In the genomic region with DNA sequence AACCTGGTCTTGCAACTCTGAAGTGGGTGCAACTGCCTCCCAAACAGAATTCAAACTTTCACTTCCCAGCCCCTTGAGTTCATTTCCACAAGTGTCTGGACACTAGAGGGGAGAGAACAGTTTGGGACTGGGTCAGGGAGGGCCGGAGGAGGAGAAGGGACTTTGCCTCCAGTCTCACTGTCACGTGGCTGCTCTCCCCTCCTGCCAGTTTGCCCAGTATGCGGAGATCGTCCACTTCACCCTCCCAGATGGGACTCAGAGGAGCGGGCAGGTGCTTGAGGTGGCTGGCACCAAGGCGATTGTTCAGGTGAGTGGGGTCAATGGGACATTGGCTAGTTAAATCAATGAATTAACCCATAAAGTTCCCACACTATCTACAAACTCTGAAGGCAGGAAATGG, we compare ENCODE assay signal across 17 cellular contexts. TPM values are rescaled to one million over a fixed set of nuclear protein-coding genes. Genes with fewer than 3 reads are reported as not detected.
DNase-seq lines count a peak whose midpoint lies in the region; ATAC-seq and TF ChIP-seq lines count a peak whose summit lies in the region.
"Had no signal": no experiment of that assay in that cellular context is flagged by ENCODE, and none has a peak within 500 bp of the region (broad histone marks: within the 10 kb centered on the region; RNA-seq: fewer than 3 reads in every experiment).

No MANE protein-coding gene starts in this region.

- POLR2A ChIA-PET in T-cell (lab: Charles Lee), result no interaction called here

- ATAC-seq in HG03045 (IDR thresholded peaks at IDR 0.05; ENCODE audit: unreplicated experiment), result no peak
- ATAC-seq in HG03442 (IDR thresholded peaks at IDR 0.05; ENCODE audit: unreplicated experiment), result no peak
- no peak for ATAC-seq in stimulated activated naive CD8-positive, alpha-beta T cell treated with anti-CD3 and anti-CD28 coated beads, Interleukin-15, Interleukin-2, amounts not matched to agents 100 U/mL and 50 U/mL, for 24 hours
- no peak for ATAC-seq in T-cell (replicated peaks in 1 of 4)

- H3K4me3 ChIP-seq in BLaER1 (no peak overlapping the region), hepatocyte (no peak overlapping the region), osteoblast (ENCODE audit: insufficient read depth, low read length) (no peak overlapping the region)

- H3K27ac ChIP-seq in BLaER1, result peak overlapping the region; percentile 68; the same call in 1 of the 2 replicates
- H3K27ac ChIP-seq in hepatocyte, result no peak overlapping the region
- no peak overlapping the region for H3K27ac ChIP-seq in osteoblast (ENCODE audit: low read depth, low read length)

- no peaks in the 10 kb centered on the region for H4K20me1 ChIP-seq in BLaER1
- no peaks in the 10 kb centered on the region for H4K20me1 ChIP-seq in hepatocyte (ENCODE audit: insufficient read depth, poor library complexity, severe bottlenecking)
- no peaks in the 10 kb centered on the region for H4K20me1 ChIP-seq in osteoblast (ENCODE audit: insufficient read depth, low read length)

- H3K9me3 ChIP-seq in BLaER1 (no peaks in the 10 kb centered on the region), hepatocyte (ENCODE audit: low read depth) (no peaks in the 10 kb centered on the region), osteoblast (ENCODE audit: low read depth, low read length) (no peaks in the 10 kb centered on the region)

- H3K4me3 Mint-ChIP-seq in T-cell, result no peak overlapping the region

- H3K9ac ChIP-seq in BLaER1, result no peak overlapping the region

- no peaks in the 10 kb centered on the region for H3K9me3 Mint-ChIP-seq in T-cell

- H3K36me3 Mint-ChIP-seq in T-cell, result no peaks in the 10 kb centered on the region

- TF ChIP-seq CTCF in hepatocyte (IDR thresholded peaks at IDR 0.05; ENCODE audit: poor library complexity) (no peak), osteoblast (IDR thresholded peaks at IDR 0.05; ENCODE audit: extremely low read depth, low read depth, low read length) (no peak)

- H3K4me1 Mint-ChIP-seq in T-cell, result peaks cover 3 to 5% (median 5%) of the 10 kb centered on the region in 3 donors

- H3K79me2 ChIP-seq in hepatocyte, result no peaks in the 10 kb centered on the region
- H3K79me2 ChIP-seq in osteoblast (ENCODE audit: insufficient read depth, low read length), result no peaks in the 10 kb centered on the region

- H3K4me1 ChIP-seq in BLaER1, result peaks cover 22% of the 10 kb centered on the region
- H3K4me1 ChIP-seq in hepatocyte (ENCODE audit: insufficient read depth), result no peaks in the 10 kb centered on the region
- H3K4me1 ChIP-seq in osteoblast (ENCODE audit: insufficient read depth, low read length), result no peaks in the 10 kb centered on the region

- CTCF ChIA-PET in T-cell (lab: Charles Lee), result interaction anchor here in 1 of 2 donors (0.5 kb wide), 1 partner anchor 26 kb away, joined by 3 read pairs; no protein-coding TSS in a partner anchor

- no peaks in the 10 kb centered on the region for H3K9me2 ChIP-seq in hepatocyte (replicated peaks; ENCODE audit: insufficient read depth)

- no peak overlapping the region for H3K27ac Mint-ChIP-seq in T-cell

- no peaks in the 10 kb centered on the region for H3K36me3 ChIP-seq in BLaER1
- H3K36me3 ChIP-seq in hepatocyte (replicated peaks; ENCODE audit: insufficient read depth, low read depth), result no peaks in the 10 kb centered on the region
- H3K36me3 ChIP-seq in osteoblast (ENCODE audit: insufficient read depth, low read length), result no peaks in the 10 kb centered on the region

- peak; percentile 1 for DNase-seq in GM03348 (ENCODE audit: low spot score)
- peak; percentile 6 for DNase-seq in hepatocyte (ENCODE audit: low spot score)
- DNase-seq in osteoblast (ENCODE audit: insufficient read length, low spot score, missing footprints), result peak; percentile 50
- no peak for DNase-seq in stimulated activated naive CD8-positive, alpha-beta T cell treated with anti-CD3 and anti-CD28 coated beads, Interleukin-15, Interleukin-2, amounts not matched to agents 100 U/mL and 50 U/mL, for 24 hours
- DNase-seq in T-cell, result no peak
- DNase-seq: DMS 273 treated with DMSO at 0.1 percent for 48 hours, EL, MM.1S, NCI-H1105 treated with DMSO at 0.1 percent for 48 hours, NCI-H187 treated with DMSO at 0.1 percent for 48 hours, NCI-H446 treated with DMSO at 0.1 percent for 48 hours, NCI-H82, SHP77 had no signal

- peaks cover 36 to 62% of the 10 kb centered on the region in 2 donors for H3K27me3 Mint-ChIP-seq in T-cell

- H3K27me3 ChIP-seq in BLaER1, result no peaks in the 10 kb centered on the region
- H3K27me3 ChIP-seq in hepatocyte, result peaks cover 42% of the 10 kb centered on the region
- no peaks in the 10 kb centered on the region for H3K27me3 ChIP-seq in osteoblast (ENCODE audit: insufficient read depth, low read length)

- H2AFZ ChIP-seq in hepatocyte (no peak overlapping the region), osteoblast (ENCODE audit: low read length) (no peak overlapping the region)

- 71% methylated on average over 6 of the region's 6 CpGs for WGBS in hepatocyte (ENCODE audit: low lambda C conversion rate, missing lambda C conversion rate)

- peak overlapping the region; percentile 66 for H3K4me2 ChIP-seq in BLaER1
- no peak overlapping the region for H3K4me2 ChIP-seq in hepatocyte
- no peak overlapping the region for H3K4me2 ChIP-seq in osteoblast (ENCODE audit: insufficient read depth, low read length)

RNA-seq across cellular contexts. Expression of a gene that starts 20.6 kb away (rescaled TPM):
- total RNA-seq in hepatocyte, result 0.48 and 0.97 TPM in 2 replicates
- polyA plus RNA-seq in hepatocyte, result 3.4 and 4.7 TPM in 2 replicates
- total RNA-seq in osteoblast, result 0.88 and 1.1 TPM in 2 replicates
- under 1 TPM in 4 of 5 donors, not detected in 1; 0.20 to 0.88 (median 0.45) TPM for total RNA-seq in T-cell

RNA-seq across cellular contexts. Expression of a gene that starts 22.1 kb away (rescaled TPM):
- total RNA-seq in hepatocyte (0.84 and 1.7 TPM in 2 replicates), osteoblast (0.88 and 2.5 TPM in 2 replicates), T-cell (not detected)
- 2.9 and 4.0 TPM in 2 replicates for polyA plus RNA-seq in hepatocyte
- total RNA-seq: H1 had no signal
- polyA plus RNA-seq: H1 had no signal

RNA-seq across cellular contexts. Expression of a gene that starts 36.8 kb away (rescaled TPM):
- total RNA-seq in hepatocyte (62.6 and 81.0 TPM in 2 replicates), osteoblast (30.0 and 36.8 TPM in 2 replicates), T-cell (10 to 100 TPM; 35.9 to 60.3 (median 48.1) TPM)
- 39.5 and 41.5 TPM in 2 replicates for polyA plus RNA-seq in hepatocyte

RNA-seq across cellular contexts. Expression of a gene that starts 57.5 kb away (rescaled TPM):
- total RNA-seq in hepatocyte (0.20 and 0.52 TPM in 2 replicates), osteoblast (4.1 and 4.3 TPM in 2 replicates), T-cell (not detected)
- 0.23 and 1.2 TPM in 2 replicates for polyA plus RNA-seq in hepatocyte
- total RNA-seq: H1 had no signal
- polyA plus RNA-seq: H1 had no signal

Comparison
In these comparisons a context has a peak if more than half of its experiments do, and no peak if none do; other contexts are left out.
1. DNase-seq: peak in GM03348 (single experiment), hepatocyte (single experiment) and osteoblast (single experiment); none in stimulated activated naive CD8-positive, alpha-beta T cell treated with anti-CD3 and anti-CD28 coated beads, Interleukin-15, Interleukin-2, amounts not matched to agents 100 U/mL and 50 U/mL, for 24 hours (single experiment) and T-cell (0 of 34).